In genomic region chr12:115626210-115626609, GRCh38 we compare ENCODE assay signal across 2 cellular contexts.
TF ChIP-seq lines count a peak whose summit lies in the region.

No MANE protein-coding gene starts in this region.

TF ChIP-seq in SK-N-SH, 30 proteins besides CTCF, POLR2A, EP300 and RAD21 (continued from another document):
- TF ChIP-seq, protein P1, sequence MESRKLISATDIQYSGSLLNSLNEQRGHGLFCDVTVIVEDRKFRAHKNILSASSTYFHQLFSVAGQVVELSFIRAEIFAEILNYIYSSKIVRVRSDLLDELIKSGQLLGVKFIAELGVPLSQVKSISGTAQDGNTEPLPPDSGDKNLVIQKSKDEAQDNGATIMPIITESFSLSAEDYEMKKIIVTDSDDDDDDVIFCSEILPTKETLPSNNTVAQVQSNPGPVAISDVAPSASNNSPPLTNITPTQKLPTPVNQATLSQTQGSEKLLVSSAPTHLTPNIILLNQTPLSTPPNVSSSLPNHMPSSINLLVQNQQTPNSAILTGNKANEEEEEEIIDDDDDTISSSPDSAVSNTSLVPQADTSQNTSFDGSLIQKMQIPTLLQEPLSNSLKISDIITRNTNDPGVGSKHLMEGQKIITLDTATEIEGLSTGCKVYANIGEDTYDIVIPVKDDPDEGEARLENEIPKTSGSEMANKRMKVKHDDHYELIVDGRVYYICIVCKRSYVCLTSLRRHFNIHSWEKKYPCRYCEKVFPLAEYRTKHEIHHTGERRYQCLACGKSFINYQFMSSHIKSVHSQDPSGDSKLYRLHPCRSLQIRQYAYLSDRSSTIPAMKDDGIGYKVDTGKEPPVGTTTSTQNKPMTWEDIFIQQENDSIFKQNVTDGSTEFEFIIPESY (IDR thresholded peaks at IDR 0.05; ENCODE audit: borderline replicate concordance, low read depth): no peak
- TF ChIP-seq TAF1 (IDR thresholded peaks at IDR 0.05; ENCODE audit: borderline replicate concordance, low read depth, low read length) (no peak), SIN3A (IDR thresholded peaks at IDR 0.05; ENCODE audit: borderline replicate concordance, low read depth, low read length) (no peak), RCOR1 (IDR thresholded peaks at IDR 0.05; ENCODE audit: low read length) (peak; percentile 29; the same call in 1 of the 2 replicates), GATA2 (CRISPR knock-in tag; IDR thresholded peaks at IDR 0.05) (peak; percentile 29; the same call in 1 of the 2 replicates), RXRA (IDR thresholded peaks at IDR 0.05; ENCODE audit: borderline replicate concordance, low read depth) (no peak)
- TF ChIP-seq, protein P2, sequence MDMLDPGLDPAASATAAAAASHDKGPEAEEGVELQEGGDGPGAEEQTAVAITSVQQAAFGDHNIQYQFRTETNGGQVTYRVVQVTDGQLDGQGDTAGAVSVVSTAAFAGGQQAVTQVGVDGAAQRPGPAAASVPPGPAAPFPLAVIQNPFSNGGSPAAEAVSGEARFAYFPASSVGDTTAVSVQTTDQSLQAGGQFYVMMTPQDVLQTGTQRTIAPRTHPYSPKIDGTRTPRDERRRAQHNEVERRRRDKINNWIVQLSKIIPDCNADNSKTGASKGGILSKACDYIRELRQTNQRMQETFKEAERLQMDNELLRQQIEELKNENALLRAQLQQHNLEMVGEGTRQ (IDR thresholded peaks at IDR 0.05; ENCODE audit: borderline replicate concordance, low read depth, low read length): no peak
TF ChIP-seq in SK-N-SH: peak in this region for 2.

TF ChIP-seq in WTC11, 78 proteins besides CTCF, POLR2A, EP300 and RAD21 (continued from another document):
- TF ChIP-seq, protein P3, sequence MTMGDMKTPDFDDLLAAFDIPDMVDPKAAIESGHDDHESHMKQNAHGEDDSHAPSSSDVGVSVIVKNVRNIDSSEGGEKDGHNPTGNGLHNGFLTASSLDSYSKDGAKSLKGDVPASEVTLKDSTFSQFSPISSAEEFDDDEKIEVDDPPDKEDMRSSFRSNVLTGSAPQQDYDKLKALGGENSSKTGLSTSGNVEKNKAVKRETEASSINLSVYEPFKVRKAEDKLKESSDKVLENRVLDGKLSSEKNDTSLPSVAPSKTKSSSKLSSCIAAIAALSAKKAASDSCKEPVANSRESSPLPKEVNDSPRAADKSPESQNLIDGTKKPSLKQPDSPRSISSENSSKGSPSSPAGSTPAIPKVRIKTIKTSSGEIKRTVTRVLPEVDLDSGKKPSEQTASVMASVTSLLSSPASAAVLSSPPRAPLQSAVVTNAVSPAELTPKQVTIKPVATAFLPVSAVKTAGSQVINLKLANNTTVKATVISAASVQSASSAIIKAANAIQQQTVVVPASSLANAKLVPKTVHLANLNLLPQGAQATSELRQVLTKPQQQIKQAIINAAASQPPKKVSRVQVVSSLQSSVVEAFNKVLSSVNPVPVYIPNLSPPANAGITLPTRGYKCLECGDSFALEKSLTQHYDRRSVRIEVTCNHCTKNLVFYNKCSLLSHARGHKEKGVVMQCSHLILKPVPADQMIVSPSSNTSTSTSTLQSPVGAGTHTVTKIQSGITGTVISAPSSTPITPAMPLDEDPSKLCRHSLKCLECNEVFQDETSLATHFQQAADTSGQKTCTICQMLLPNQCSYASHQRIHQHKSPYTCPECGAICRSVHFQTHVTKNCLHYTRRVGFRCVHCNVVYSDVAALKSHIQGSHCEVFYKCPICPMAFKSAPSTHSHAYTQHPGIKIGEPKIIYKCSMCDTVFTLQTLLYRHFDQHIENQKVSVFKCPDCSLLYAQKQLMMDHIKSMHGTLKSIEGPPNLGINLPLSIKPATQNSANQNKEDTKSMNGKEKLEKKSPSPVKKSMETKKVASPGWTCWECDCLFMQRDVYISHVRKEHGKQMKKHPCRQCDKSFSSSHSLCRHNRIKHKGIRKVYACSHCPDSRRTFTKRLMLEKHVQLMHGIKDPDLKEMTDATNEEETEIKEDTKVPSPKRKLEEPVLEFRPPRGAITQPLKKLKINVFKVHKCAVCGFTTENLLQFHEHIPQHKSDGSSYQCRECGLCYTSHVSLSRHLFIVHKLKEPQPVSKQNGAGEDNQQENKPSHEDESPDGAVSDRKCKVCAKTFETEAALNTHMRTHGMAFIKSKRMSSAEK (CRISPR knock-in tag; IDR thresholded peaks at IDR 0.05; ENCODE audit: borderline replicate concordance): no peak
- TF ChIP-seq, protein P4, sequence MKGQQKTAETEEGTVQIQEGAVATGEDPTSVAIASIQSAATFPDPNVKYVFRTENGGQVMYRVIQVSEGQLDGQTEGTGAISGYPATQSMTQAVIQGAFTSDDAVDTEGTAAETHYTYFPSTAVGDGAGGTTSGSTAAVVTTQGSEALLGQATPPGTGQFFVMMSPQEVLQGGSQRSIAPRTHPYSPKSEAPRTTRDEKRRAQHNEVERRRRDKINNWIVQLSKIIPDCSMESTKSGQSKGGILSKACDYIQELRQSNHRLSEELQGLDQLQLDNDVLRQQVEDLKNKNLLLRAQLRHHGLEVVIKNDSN (CRISPR knock-in tag; IDR thresholded peaks at IDR 0.05): no peak
- no peak for TF ChIP-seq NFATC4 (CRISPR knock-in tag; IDR thresholded peaks at IDR 0.05)
